16 cellular contexts compared by ENCODE assay signal in genomic region chr3:123658860-123659221, GRCh38.
A peak's percentile ranks its signal among the peaks of the same experiment; 100 is the strongest.
DNase-seq lines count a peak whose midpoint lies in the region; ATAC-seq and TF ChIP-seq lines count a peak whose summit lies in the region.
"Had no signal": no experiment of that assay in that cellular context is flagged by ENCODE, and none has a peak within 500 bp of the region (broad histone marks: within the 10 kb centered on the region; RNA-seq: fewer than 3 reads in every experiment).

No MANE protein-coding gene starts in this region.

- peak in 1 of 2 donors; percentile 33 for TF ChIP-seq EP300 in tibial nerve (IDR thresholded peaks at IDR 0.05)

- peak overlapping the region; percentile 87 for H3K9ac ChIP-seq in adipocyte (ENCODE audit: low read length)
- H3K9ac ChIP-seq: BLaER1 treated with 17β-estradiol and CSF1 and Interleukin-3, amounts not matched to agents 10 nM and 100 nM had no signal

- ATAC-seq in stimulated activated naive CD8-positive, alpha-beta T cell treated with anti-CD3 and anti-CD28 coated beads, Interleukin-15, amount 100 ng/mL, for 72 hours, result no peak
- ATAC-seq: activated CD8-positive, alpha-beta memory T cell treated with anti-CD3 and anti-CD28 coated beads, Interleukin-2, amount 10 ng/mL, durations not matched to agents 7 days and 5 days; stimulated activated naive B cell treated with anti-CD40 and anti-IgM and Interleukin-4, amounts not matched to agents 10 μg/mL and 1 μg/mL and 100 μg/mL, for 72 hours; T-helper 17 cell had no signal

- no peaks in the 10 kb centered on the region for H3K9me3 Mint-ChIP-seq in nephron
- peaks cover 10 to 14% of the 10 kb centered on the region in 2 donors for H3K9me3 Mint-ChIP-seq in stimulated activated naive CD8-positive, alpha-beta T cell treated with anti-CD3 and anti-CD28 coated beads, Interleukin-15, amount 100 ng/mL, for 72 hours

- H3K4me1 ChIP-seq in adipocyte (ENCODE audit: control insufficient read depth, insufficient read depth, low read length) (peaks cover 79% of the 10 kb centered on the region), esophagus squamous epithelium (peaks cover 4 to 77% (median 43%) of the 10 kb centered on the region in 3 donors), tibial nerve (peaks cover 4 to 66% (median 33%) of the 10 kb centered on the region in 4 donors)

- H3K9me3 ChIP-seq in adipocyte (ENCODE audit: control insufficient read depth, low read length) (no peaks in the 10 kb centered on the region), esophagus squamous epithelium (no peaks in the 10 kb centered on the region), tibial nerve (no peaks in the 10 kb centered on the region)

- peaks cover 83% of the 10 kb centered on the region for H3K4me1 Mint-ChIP-seq in nephron
- no peaks in the 10 kb centered on the region for H3K4me1 Mint-ChIP-seq in stimulated activated naive CD8-positive, alpha-beta T cell treated with anti-CD3 and anti-CD28 coated beads, Interleukin-15, amount 100 ng/mL, for 72 hours
- H3K4me1 Mint-ChIP-seq: activated CD8-positive, alpha-beta memory T cell treated with anti-CD3 and anti-CD28 coated beads, Interleukin-2, amount 10 ng/mL, durations not matched to agents 7 days and 5 days; T-helper 17 cell had no signal

- TF ChIP-seq POLR2A in esophagus squamous epithelium (IDR thresholded peaks at IDR 0.05) (no peak), tibial nerve (IDR thresholded peaks at IDR 0.05) (no peak)

- intact Hi-C loops in esophagus squamous epithelium (cut with DNase I), result no loop called here

- H3K27me3 ChIP-seq in adipocyte (replicated peaks; ENCODE audit: control insufficient read depth, insufficient read depth, low read length) (no peaks in the 10 kb centered on the region), esophagus squamous epithelium (no peaks in the 10 kb centered on the region), tibial nerve (no peaks in the 10 kb centered on the region)
- H3K27me3 ChIP-seq: BLaER1 treated with 17β-estradiol and CSF1 and Interleukin-3, amounts not matched to agents 10 nM and 100 nM had no signal

- H3K4me3 ChIP-seq in adipocyte (ENCODE audit: low read length), result peak overlapping the region; percentile 33
- no peak overlapping the region for H3K4me3 ChIP-seq in esophagus squamous epithelium
- no peak overlapping the region for H3K4me3 ChIP-seq in tibial nerve
- H3K4me3 ChIP-seq: BLaER1 treated with 17β-estradiol and CSF1 and Interleukin-3, amounts not matched to agents 10 nM and 100 nM; skin epidermis had no signal

- no peak overlapping the region for H3K4me3 Mint-ChIP-seq in nephron
- H3K4me3 Mint-ChIP-seq in stimulated activated naive CD8-positive, alpha-beta T cell treated with anti-CD3 and anti-CD28 coated beads, Interleukin-15, amount 100 ng/mL, for 72 hours, result no peak overlapping the region
- H3K4me3 Mint-ChIP-seq: activated CD8-positive, alpha-beta memory T cell treated with anti-CD3 and anti-CD28 coated beads, Interleukin-2, amount 10 ng/mL, durations not matched to agents 7 days and 5 days; stimulated activated naive B cell treated with anti-CD40 and anti-IgM and Interleukin-4, amounts not matched to agents 10 μg/mL and 1 μg/mL and 100 μg/mL, for 72 hours; T-helper 17 cell had no signal

- WGBS in esophagus squamous epithelium, 2 donors, result 20 to 56% methylated on average over 1 of the region's 1 CpG
- WGBS in tibial nerve, 2 donors, result 61 to 86% methylated on average over 1 of the region's 1 CpG

- H3K36me3 Mint-ChIP-seq in nephron (ENCODE audit: low read depth), result peaks cover 35% of the 10 kb centered on the region
- H3K36me3 Mint-ChIP-seq: activated CD8-positive, alpha-beta memory T cell treated with anti-CD3 and anti-CD28 coated beads, Interleukin-2, amount 10 ng/mL, durations not matched to agents 7 days and 5 days had no signal

- peak overlapping the region; percentile 98 to 99 (median 99) for H3K27ac Mint-ChIP-seq in nephron
- no peak overlapping the region for H3K27ac Mint-ChIP-seq in stimulated activated naive CD8-positive, alpha-beta T cell treated with anti-CD3 and anti-CD28 coated beads, Interleukin-15, amount 100 ng/mL, for 72 hours
- H3K27ac Mint-ChIP-seq: activated CD8-positive, alpha-beta memory T cell treated with anti-CD3 and anti-CD28 coated beads, Interleukin-2, amount 10 ng/mL, durations not matched to agents 7 days and 5 days; stimulated activated naive B cell treated with anti-CD40 and anti-IgM and Interleukin-4, amounts not matched to agents 10 μg/mL and 1 μg/mL and 100 μg/mL, for 72 hours; T-helper 17 cell had no signal

- TF ChIP-seq CTCF in esophagus squamous epithelium (IDR thresholded peaks at IDR 0.05) (no peak), nephron (IDR thresholded peaks at IDR 0.05; ENCODE audit: unreplicated experiment in 3 of 3) (no peak), tibial nerve (IDR thresholded peaks at IDR 0.05) (no peak)

- H3K36me3 ChIP-seq in adipocyte (ENCODE audit: control insufficient read depth, insufficient read depth, low read length, severe bottlenecking), result peaks cover 24% of the 10 kb centered on the region
- H3K36me3 ChIP-seq in esophagus squamous epithelium, result no peaks in the 10 kb centered on the region
- no peaks in the 10 kb centered on the region for H3K36me3 ChIP-seq in tibial nerve

- peak overlapping the region; percentile 39 to 84 (median 82) for H3K27ac ChIP-seq in esophagus squamous epithelium
- H3K27ac ChIP-seq in tibial nerve, result peak overlapping the region in 3 of 4 donors; percentile 6 to 87 (median 85)
- H3K27ac ChIP-seq: BLaER1 treated with 17β-estradiol and CSF1 and Interleukin-3, amounts not matched to agents 10 nM and 100 nM had no signal

- peaks cover 3% of the 10 kb centered on the region for H3K27me3 Mint-ChIP-seq in nephron (ENCODE audit: low read depth)
- peaks cover 6% of the 10 kb centered on the region for H3K27me3 Mint-ChIP-seq in stimulated activated naive CD8-positive, alpha-beta T cell treated with anti-CD3 and anti-CD28 coated beads, Interleukin-15, amount 100 ng/mL, for 72 hours

- DNase-seq in adipocyte (ENCODE audit: low read depth) (peak; percentile 72), esophagus squamous epithelium (lab: John Stamatoyannopoulos, UW) (no peak), tibial nerve (ENCODE audit: low spot score in 2 of 2) (no peak), NCI-H748 treated with DMSO at 0.1 percent for 48 hours (lab: John Stamatoyannopoulos, UW) (no peak)
- DNase-seq in stimulated activated naive CD8-positive, alpha-beta T cell treated with anti-CD3 and anti-CD28 coated beads, Interleukin-15, amount 100 ng/mL, for 72 hours, result no peak
- DNase-seq in stimulated activated CD4-positive, alpha-beta T cell treated with anti-CD3 and anti-CD28 coated beads, Interleukin-4, amount 100 ng/mL, for 4 hours, result no peak
- DNase-seq: activated CD8-positive, alpha-beta memory T cell treated with anti-CD3 and anti-CD28 coated beads, Interleukin-2, amount 10 ng/mL, durations not matched to agents 7 days and 5 days; activated gamma-delta T cell treated with Interleukin-2 at 50 U/mL for 16 hours; effector CD8-positive, alpha-beta T cell; Kasumi-1; NCI-H2171 treated with DMSO at 0.1 percent for 48 hours; stimulated activated naive B cell treated with anti-CD40 and anti-IgM and Interleukin-4, amounts not matched to agents 10 μg/mL and 1 μg/mL and 100 μg/mL, for 72 hours; T-helper 17 cell had no signal

Comparison
In these comparisons a context has a peak if more than half of its experiments do, and no peak if none do; other contexts are left out.
1. H3K27ac Mint-ChIP-seq: peak in nephron (3 of 3); none in stimulated activated naive CD8-positive, alpha-beta T cell treated with anti-CD3 and anti-CD28 coated beads, Interleukin-15, amount 100 ng/mL, for 72 hours (0 of 2).